23 cellular contexts compared by ENCODE assay signal in the genomic region with DNA sequence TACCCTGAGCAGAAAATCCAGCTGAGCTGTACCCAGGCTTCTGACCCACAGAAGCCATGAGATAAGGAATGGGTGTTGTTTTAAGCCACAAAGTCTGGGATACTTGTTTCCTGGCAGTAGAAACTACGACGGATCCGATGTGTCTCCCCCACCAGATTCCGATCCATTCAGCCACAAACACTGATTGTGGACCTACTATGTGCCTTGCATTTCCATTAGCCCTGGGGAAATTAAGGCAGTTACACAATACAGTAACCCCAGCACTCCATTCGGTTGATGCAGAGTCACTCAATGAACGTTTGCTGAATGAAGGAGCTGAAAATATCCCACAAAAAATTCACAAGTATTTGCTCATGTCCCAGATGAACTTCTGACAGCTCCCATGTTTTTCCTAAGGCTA. TPM values are rescaled to one million over a fixed set of nuclear protein-coding genes. Genes with fewer than 3 reads are reported as not detected.
DNase-seq lines count a peak whose midpoint lies in the region; ATAC-seq, FAIRE-seq and TF ChIP-seq lines count a peak whose summit lies in the region.
"Had no signal": no experiment of that assay in that cellular context is flagged by ENCODE, and none has a peak within 500 bp of the region (broad histone marks: within the 10 kb centered on the region; RNA-seq: fewer than 3 reads in every experiment).

No MANE protein-coding gene starts in this region.

- H3K36me3 ChIP-seq in BLaER1 (no peaks in the 10 kb centered on the region), K562 (ENCODE audit: control insufficient read depth, insufficient read depth, low read length) (no peaks in the 10 kb centered on the region), neural progenitor cell (no peaks in the 10 kb centered on the region)

- H3K27ac ChIP-seq in BLaER1 (no peak overlapping the region), K562 (ENCODE audit: extremely low read depth, low read depth, low read length) (no peak overlapping the region), neural progenitor cell (no peak overlapping the region)
- H3K27ac ChIP-seq: 22Rv1, A549, C4-2B had no signal

- peaks cover 12% of the 10 kb centered on the region for H3K4me1 ChIP-seq in BLaER1
- H3K4me1 ChIP-seq in K562 (replicated peaks in 1 of 2; ENCODE audit: control insufficient read depth in 2 of 2, insufficient read depth in 2 of 2, low read length in 2 of 2), result no peaks in the 10 kb centered on the region
- peaks cover 10% of the 10 kb centered on the region for H3K4me1 ChIP-seq in neural progenitor cell
- H3K4me1 ChIP-seq: A549, Caco-2 had no signal

- no peak overlapping the region for H3K4me3 Mint-ChIP-seq in neural progenitor cell
- no peak overlapping the region for H3K4me3 Mint-ChIP-seq in T-helper 2 cell treated with Interferon-gamma antibody and Interleukin-4, amounts not matched to agents 5 μg/mL and 100 μg/mL, for 36 hours
- H3K4me3 Mint-ChIP-seq: B cell; CD4-positive, alpha-beta T cell; CD8-positive, alpha-beta T cell had no signal

- no peak for FAIRE-seq in K562 (lab: Jason Lieb, UNC)
- FAIRE-seq: A549, D721Med, G401.6, GM12878, GM12892, GM18507 had no signal

- no TSS peak for BruUV-seq in K562 (replicated peaks; lab: Mats Ljungman, UMichigan)

- peaks cover 29% of the 10 kb centered on the region for H3K9me3 Mint-ChIP-seq in neural progenitor cell
- H3K9me3 Mint-ChIP-seq in T-helper 2 cell treated with Interferon-gamma antibody and Interleukin-4, amounts not matched to agents 5 μg/mL and 100 μg/mL, for 36 hours, result peaks cover 7% of the 10 kb centered on the region

- H3K27ac Mint-ChIP-seq in neural progenitor cell, result peak overlapping the region; percentile 44
- no peak overlapping the region for H3K27ac Mint-ChIP-seq in T-helper 2 cell treated with Interferon-gamma antibody and Interleukin-4, amounts not matched to agents 5 μg/mL and 100 μg/mL, for 36 hours
- H3K27ac Mint-ChIP-seq: B cell; CD4-positive, alpha-beta T cell; CD8-positive, alpha-beta T cell had no signal

- POLR2A ChIA-PET in K562 (lab: Yijun Ruan, JAX) (no interaction called here), GM10248 (lab: Yijun Ruan, JAX) (no interaction called here)

- no peak for TF ChIP-seq RAD21 in K562 (CRISPR knock-in tag; conservative IDR thresholded peaks at IDR 0.05 in 1 of 2, IDR thresholded peaks at IDR 0.05 in 1 of 2)

- 19% methylated on average over 6 of the region's 6 CpGs for WGBS in K562 (ENCODE audit: insufficient coverage, low coverage, missing lambda C conversion rate)

- H3K9me3 ChIP-seq in BLaER1, result peaks cover 37% of the 10 kb centered on the region
- H3K9me3 ChIP-seq in K562 (replicated peaks; ENCODE audit: control insufficient read depth, insufficient read depth, low read depth, low read length), result no peaks in the 10 kb centered on the region
- no peaks in the 10 kb centered on the region for H3K9me3 ChIP-seq in neural progenitor cell (ENCODE audit: low read depth)
- H3K9me3 ChIP-seq: A549, Caco-2 had no signal

- no peaks in the 10 kb centered on the region for H3K79me2 ChIP-seq in K562 (ENCODE audit: control insufficient read depth, insufficient read depth, low read length)
- H3K79me2 ChIP-seq in neural progenitor cell (ENCODE audit: low read depth), result no peaks in the 10 kb centered on the region

- H3K4me1 Mint-ChIP-seq in neural progenitor cell, result peaks cover 15% of the 10 kb centered on the region
- H3K4me1 Mint-ChIP-seq in T-helper 2 cell treated with Interferon-gamma antibody and Interleukin-4, amounts not matched to agents 5 μg/mL and 100 μg/mL, for 36 hours (ENCODE audit: low read depth), result no peaks in the 10 kb centered on the region
- H3K4me1 Mint-ChIP-seq: B cell had no signal

- DNase-seq in K562 (ENCODE audit: extremely low read depth in 1 of 4, low spot score in 3 of 4), result no peak
- DNase-seq in neural progenitor cell (ENCODE audit: low spot score), result no peak
- DNase-seq in superior temporal gyrus (ENCODE audit: extremely low spot score), result peak; percentile 23
- no peak for DNase-seq in T-helper 2 cell treated with Interferon-gamma antibody and Interleukin-4, amounts not matched to agents 5 μg/mL and 100 μg/mL, for 36 hours (ENCODE audit: low spot score)
- no peak for DNase-seq in NCI-H2081 treated with DMSO at 0.1 percent for 48 hours (lab: John Stamatoyannopoulos, UW)
- no peak for DNase-seq in GM10248 (ENCODE audit: extremely low spot score)
- DNase-seq: AML-193; Caco-2; Calu3; CD4-positive, alpha-beta T cell; CD8-positive, alpha-beta T cell; DMS79 treated with DMSO at 0.1 percent for 48 hours; GF-D8 had no signal

- H3K4me2 ChIP-seq in BLaER1 (0 out of 2 replicates have a peak overlapping the region, but pooled peaks have one; percentile 11), K562 (ENCODE audit: insufficient read depth, low read length) (no peak overlapping the region), neural progenitor cell (no peak overlapping the region)
- H3K4me2 ChIP-seq: A549 had no signal

- H2AFZ ChIP-seq in K562 (ENCODE audit: low read depth, low read length) (no peak overlapping the region), neural progenitor cell (replicated peaks) (no peak overlapping the region)

- intact Hi-C loops in K562 (cut with micrococcal nuclease), result no loop called here

- no peak overlapping the region for H3K9ac ChIP-seq in BLaER1
- H3K9ac ChIP-seq in K562 (ENCODE audit: insufficient read depth in 1 of 2, low read depth in 2 of 2, low read length in 2 of 2), result no peak overlapping the region
- H3K9ac ChIP-seq in neural progenitor cell, result no peak overlapping the region

- CTCF ChIA-PET in K562 (lab: Yijun Ruan, JAX; ENCODE audit: low intra/inter-chr PET ratio) (no interaction called here), GM10248 (lab: Yijun Ruan, JAX) (interaction anchor here (1.3 kb wide), 1 partner anchor 12 kb away, joined by 3 read pairs; no protein-coding TSS in a partner anchor)

- no peaks in the 10 kb centered on the region for H3K27me3 ChIP-seq in BLaER1
- H3K27me3 ChIP-seq in K562 (ENCODE audit: control insufficient read depth in 2 of 2, insufficient read depth in 2 of 2, low read length in 2 of 2), result no peaks in the 10 kb centered on the region
- no peaks in the 10 kb centered on the region for H3K27me3 ChIP-seq in neural progenitor cell

- TF ChIP-seq CTCF in K562 (IDR thresholded peaks at IDR 0.05 in 2 of 3, conservative IDR thresholded peaks at IDR 0.05 in 1 of 3; ENCODE audit: insufficient read depth in 2 of 3, low read depth in 1 of 3, low read length in 3 of 3) (no peak), neural progenitor cell (IDR thresholded peaks at IDR 0.05) (no peak), GM10248 (IDR thresholded peaks at IDR 0.05; ENCODE audit: control extremely low read depth, extremely low read depth, low read depth, missing control alignments) (no peak)

- H3K4me3 ChIP-seq in BLaER1, result no peak overlapping the region
- no peak overlapping the region for H3K4me3 ChIP-seq in K562
- no peak overlapping the region for H3K4me3 ChIP-seq in neural progenitor cell
- H3K4me3 ChIP-seq: A549, GM12878 had no signal

- H3K9me1 ChIP-seq in K562 (ENCODE audit: control insufficient read depth, insufficient read depth, low read length), result no peaks in the 10 kb centered on the region

- in situ Hi-C loops in K562 (cut with MboI), result no loop called here

- H3F3A ChIP-seq in neural progenitor cell (ENCODE audit: low read depth), result no peaks in the 10 kb centered on the region

- H3K27me3 Mint-ChIP-seq in neural progenitor cell (ENCODE audit: insufficient read depth, low read depth), result no peaks in the 10 kb centered on the region
- no peaks in the 10 kb centered on the region for H3K27me3 Mint-ChIP-seq in T-helper 2 cell treated with Interferon-gamma antibody and Interleukin-4, amounts not matched to agents 5 μg/mL and 100 μg/mL, for 36 hours (ENCODE audit: low read depth)

- no peak for TF ChIP-seq EP300 in K562 (IDR thresholded peaks at IDR 0.05; ENCODE audit: low read length)

- no peak for ATAC-seq in K562
- ATAC-seq: A549; CD8-positive, alpha-beta T cell; GM12878 had no signal

- H4K20me1 ChIP-seq in BLaER1, result no peaks in the 10 kb centered on the region
- no peaks in the 10 kb centered on the region for H4K20me1 ChIP-seq in K562 (replicated peaks; ENCODE audit: control insufficient read depth, insufficient read depth, low read length)
- no peaks in the 10 kb centered on the region for H4K20me1 ChIP-seq in neural progenitor cell (ENCODE audit: low read depth)

- H3K36me3 Mint-ChIP-seq in neural progenitor cell, result no peaks in the 10 kb centered on the region
- H3K36me3 Mint-ChIP-seq in T-helper 2 cell treated with Interferon-gamma antibody and Interleukin-4, amounts not matched to agents 5 μg/mL and 100 μg/mL, for 36 hours (ENCODE audit: low read depth), result no peaks in the 10 kb centered on the region
- H3K36me3 Mint-ChIP-seq: CD8-positive, alpha-beta T cell had no signal

- TF ChIP-seq POLR2A in K562 (conservative IDR thresholded peaks at IDR 0.05), result no peak

TF ChIP-seq in K562, 482 proteins besides CTCF, POLR2A, EP300 and RAD21:
- TF ChIP-seq ZKSCAN1 (IDR thresholded peaks at IDR 0.05; ENCODE audit: low read depth, low read length) (peak; percentile 94), SMAD2 (IDR thresholded peaks at IDR 0.05; ENCODE audit: low read depth, low read length) (no peak)

RNA-seq across cellular contexts. Expression of gene KAZN, which starts 29.8 kb away (rescaled TPM):
- total RNA-seq in K562 (2011; cell fraction: chromatin; rRNA removed; ENCODE audit: low replicate concordance), result 7.9 and 9.6 TPM in 2 replicates
- 4.5 and 7.5 TPM in 2 replicates for total RNA-seq in K562 (2011; cell fraction: nucleolus; rRNA removed)
- 11.1 and 15.3 TPM in 2 replicates for total RNA-seq in K562 (2011; cell fraction: nucleoplasm; rRNA removed)
- total RNA-seq in K562 (2014; rRNA removed) (5.4 and 7.7 TPM in 2 replicates), K562 (2014; rRNA removed; fragmentation: Illumina TruSeq; extraction: Trizol) (4.2 and 5.1 TPM in 2 replicates), K562 (2015; rRNA removed; fragmentation: Illumina TruSeq; extraction: Trizol) (5.4 and 5.5 TPM in 2 replicates), K562 (2021) (20.9 and 21.6 TPM in 2 replicates), neural progenitor cell (ENCODE audit: low replicate concordance) (6.1 and 9.1 TPM in 2 replicates)
- polyA plus RNA-seq in K562 (2011; rRNA removed) (2.1 and 4.6 TPM in 2 replicates), K562 (2014; fragmentation: Illumina TruSeq; extraction: Trizol) (15.1 and 15.8 TPM in 2 replicates), K562 (2014; fragmentation: Nextera tagmentation; extraction: Ambion mirVana) (1 to 10 TPM; 3.5 to 6.4 TPM), K562 (2014; rRNA removed) (9.5 and 11.6 TPM in 2 replicates)
- polyA plus RNA-seq in K562 (2011; cell fraction: cytosol; rRNA removed), result 2.4 and 4.5 TPM in 2 replicates
- polyA plus RNA-seq in K562 (2011; cell fraction: nucleus; rRNA removed), result 8.0 and 13.3 TPM in 2 replicates
- 11.9 and 13.9 TPM in 2 replicates for polyA plus RNA-seq in K562 (2012)
- polyA minus RNA-seq in K562 (2011; rRNA and poly(A)+ RNA removed), result 1.9 and 3.4 TPM in 2 replicates
- polyA minus RNA-seq in K562 (2011; cell fraction: cytosol; rRNA and poly(A)+ RNA removed), result 2.6 and 7.2 TPM in 2 replicates
- 3.1 and 6.9 TPM in 2 replicates for polyA minus RNA-seq in K562 (2011; cell fraction: nucleus; rRNA and poly(A)+ RNA removed)
